ENCODE assay signal across 5 cellular contexts in genomic region chr3:38297053-38297452, GRCh38. TPM values are rescaled to one million over a fixed set of nuclear protein-coding genes. Genes with fewer than 3 reads are reported as not detected.
"Had no signal": no experiment of that assay in that cellular context is flagged by ENCODE, and none has a peak within 500 bp of the region (broad histone marks: within the 10 kb centered on the region; RNA-seq: fewer than 3 reads in every experiment).

No MANE protein-coding gene starts in this region.

RNA-seq across cellular contexts. Expression of gene SLC22A14, which starts 15.0 kb away (rescaled TPM):
- total RNA-seq: GM23248, GM23338, H1, H4, H9 had no signal
- polyA plus RNA-seq: GM23338 had no signal

RNA-seq across cellular contexts. Expression of gene SLC22A13, which starts 31.4 kb away (rescaled TPM):
- total RNA-seq: H9 had no signal
- polyA plus RNA-seq: GM23248 had no signal
